Comparison of ENCODE assay signal across 8 cellular contexts in the genomic region with DNA sequence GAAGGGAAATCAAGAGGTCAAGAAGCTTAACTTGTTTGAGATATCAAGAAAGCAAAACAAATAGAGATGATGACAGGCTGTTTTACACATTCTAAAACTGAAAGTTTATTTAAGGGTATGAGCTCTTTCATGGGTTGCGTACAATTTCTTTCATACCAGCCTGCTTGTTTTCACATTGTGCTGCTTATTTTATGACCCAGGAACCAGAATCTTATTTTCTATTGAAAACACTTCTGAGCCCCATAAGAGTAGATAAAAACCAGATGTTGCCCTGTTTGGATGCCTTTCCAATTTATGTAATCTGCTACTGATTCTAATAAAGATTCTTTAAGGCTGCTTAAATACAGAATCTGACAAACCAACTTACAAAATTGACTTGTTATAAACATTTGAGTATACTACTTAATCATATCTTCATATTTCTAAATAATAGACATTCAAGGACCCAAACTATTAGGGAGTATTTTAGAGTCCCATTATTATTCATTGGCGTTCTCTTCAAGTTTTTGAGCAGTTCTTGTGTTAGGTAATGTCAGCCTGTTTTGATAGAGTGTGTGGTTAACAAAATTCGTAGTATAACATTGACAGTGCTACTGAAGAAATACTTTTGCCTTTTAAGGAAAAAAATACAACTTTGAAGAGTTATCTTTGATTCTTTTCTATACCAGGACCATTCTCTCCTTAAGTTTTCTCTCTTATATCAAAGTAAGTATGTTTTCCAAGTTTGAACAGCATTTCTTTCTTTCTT.
DNase-seq lines count a peak whose midpoint lies in the region; ATAC-seq and TF ChIP-seq lines count a peak whose summit lies in the region.

No MANE protein-coding gene starts in this region.

- H3K9me2 ChIP-seq in Karpas-422 (replicated peaks; ENCODE audit: insufficient read depth, low read length), result no peaks in the 10 kb centered on the region

- ATAC-seq in GM21786 (IDR thresholded peaks at IDR 0.05; ENCODE audit: unreplicated experiment) (peak; percentile 86), SK-N-SH treated with all-trans-retinoic acid at 6 μM for 48 hours (peak; percentile 84), lower lobe of right lung (peak; percentile 45 to 81)

- no peaks in the 10 kb centered on the region for H4K20me1 ChIP-seq in Karpas-422 (ENCODE audit: insufficient read depth, low read depth, low read length)

- TF ChIP-seq CTCF in lower lobe of right lung (IDR thresholded peaks at IDR 0.05), result no peak

- peak overlapping the region; percentile 21 for H3K27ac ChIP-seq in lower lobe of right lung
- H3K27ac ChIP-seq in Karpas-422 (ENCODE audit: low read length), result no peak overlapping the region

- no peak overlapping the region for H2AFZ ChIP-seq in Karpas-422 (ENCODE audit: low read length)

- H3K9me3 ChIP-seq in lower lobe of right lung (no peaks in the 10 kb centered on the region), Karpas-422 (ENCODE audit: low read length) (no peaks in the 10 kb centered on the region)

- H3K27me3 ChIP-seq in lower lobe of right lung (ENCODE audit: low read depth), result no peaks in the 10 kb centered on the region
- H3K27me3 ChIP-seq in Karpas-422 (ENCODE audit: low read length), result no peaks in the 10 kb centered on the region

- H3K4me3 ChIP-seq in lower lobe of right lung, result no peak overlapping the region
- no peak overlapping the region for H3K4me3 ChIP-seq in Karpas-422 (ENCODE audit: low read length)

- H3K4me2 ChIP-seq in Karpas-422 (ENCODE audit: low read depth, low read length, poor library complexity, severe bottlenecking), result no peak overlapping the region

- H3K36me3 ChIP-seq in lower lobe of right lung, result no peaks in the 10 kb centered on the region
- H3K36me3 ChIP-seq in Karpas-422 (ENCODE audit: insufficient read depth, low read length), result no peaks in the 10 kb centered on the region

- peaks cover 18% of the 10 kb centered on the region for H3K79me2 ChIP-seq in Karpas-422 (ENCODE audit: low read length)

- intact Hi-C loops in lower lobe of right lung (cut with DNase I), result no loop called here

- H3K4me1 ChIP-seq in lower lobe of right lung (peaks cover 30% of the 10 kb centered on the region), Karpas-422 (ENCODE audit: low read length) (peaks cover 7% of the 10 kb centered on the region)

- DNase-seq in EL (peak; percentile 38), lower lobe of right lung (no peak), Karpas-422 (no peak), 8988T (no peak), SKM-1 treated with dmso at 0.1 percent for 144 hours (lab: John Stamatoyannopoulos, UW; ENCODE audit: unreplicated experiment) (no peak)
- no peak for DNase-seq in stimulated activated naive CD4-positive, alpha-beta T cell treated with Interleukin-2 at 50 U/mL for 16 hours (lab: John Stamatoyannopoulos, UW)

- H3K9ac ChIP-seq in Karpas-422 (ENCODE audit: low read length), result no peak overlapping the region

TF ChIP-seq in SK-N-SH treated with all-trans-retinoic acid at 6 μM for 48 hours, 23 proteins besides CTCF, POLR2A, EP300 and RAD21:
- TF ChIP-seq TCF4 (CRISPR knock-in tag; IDR thresholded peaks at IDR 0.05; ENCODE audit: borderline replicate concordance) (peak; percentile 81), BACH2 (CRISPR knock-in tag; IDR thresholded peaks at IDR 0.05; ENCODE audit: borderline replicate concordance) (no peak), ISL1 (CRISPR knock-in tag; IDR thresholded peaks at IDR 0.05) (peak; percentile 51; the same call in 1 of the 2 replicates)
- TF ChIP-seq, protein P1, sequence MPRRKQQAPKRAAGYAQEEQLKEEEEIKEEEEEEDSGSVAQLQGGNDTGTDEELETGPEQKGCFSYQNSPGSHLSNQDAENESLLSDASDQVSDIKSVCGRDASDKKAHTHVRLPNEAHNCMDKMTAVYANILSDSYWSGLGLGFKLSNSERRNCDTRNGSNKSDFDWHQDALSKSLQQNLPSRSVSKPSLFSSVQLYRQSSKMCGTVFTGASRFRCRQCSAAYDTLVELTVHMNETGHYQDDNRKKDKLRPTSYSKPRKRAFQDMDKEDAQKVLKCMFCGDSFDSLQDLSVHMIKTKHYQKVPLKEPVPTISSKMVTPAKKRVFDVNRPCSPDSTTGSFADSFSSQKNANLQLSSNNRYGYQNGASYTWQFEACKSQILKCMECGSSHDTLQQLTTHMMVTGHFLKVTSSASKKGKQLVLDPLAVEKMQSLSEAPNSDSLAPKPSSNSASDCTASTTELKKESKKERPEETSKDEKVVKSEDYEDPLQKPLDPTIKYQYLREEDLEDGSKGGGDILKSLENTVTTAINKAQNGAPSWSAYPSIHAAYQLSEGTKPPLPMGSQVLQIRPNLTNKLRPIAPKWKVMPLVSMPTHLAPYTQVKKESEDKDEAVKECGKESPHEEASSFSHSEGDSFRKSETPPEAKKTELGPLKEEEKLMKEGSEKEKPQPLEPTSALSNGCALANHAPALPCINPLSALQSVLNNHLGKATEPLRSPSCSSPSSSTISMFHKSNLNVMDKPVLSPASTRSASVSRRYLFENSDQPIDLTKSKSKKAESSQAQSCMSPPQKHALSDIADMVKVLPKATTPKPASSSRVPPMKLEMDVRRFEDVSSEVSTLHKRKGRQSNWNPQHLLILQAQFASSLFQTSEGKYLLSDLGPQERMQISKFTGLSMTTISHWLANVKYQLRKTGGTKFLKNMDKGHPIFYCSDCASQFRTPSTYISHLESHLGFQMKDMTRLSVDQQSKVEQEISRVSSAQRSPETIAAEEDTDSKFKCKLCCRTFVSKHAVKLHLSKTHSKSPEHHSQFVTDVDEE (CRISPR knock-in tag; IDR thresholded peaks at IDR 0.05), result peak; percentile 54; the same call in 1 of the 2 replicates
